2 cellular contexts compared by ENCODE assay signal in genomic region chr11:79086056-79086455, GRCh38.
TF ChIP-seq lines count a peak whose summit lies in the region.

No MANE protein-coding gene starts in this region.

TF ChIP-seq in GM23338, 12 proteins besides CTCF, POLR2A, EP300 and RAD21:
- no peak for TF ChIP-seq EZH2phosphoT487 (IDR thresholded peaks at IDR 0.05; ENCODE audit: unreplicated experiment)
- TF ChIP-seq REST (IDR thresholded peaks at IDR 0.05; ENCODE audit: unreplicated experiment) = no peak
- TF ChIP-seq CREB1 (CRISPR knock-in tag; IDR thresholded peaks at IDR 0.05; ENCODE audit: low read depth) = no peak
- no peak for TF ChIP-seq ZNF331 (CRISPR knock-in tag; IDR thresholded peaks at IDR 0.05; ENCODE audit: low read depth)
- no peak for TF ChIP-seq POLR2AphosphoS5 (IDR thresholded peaks at IDR 0.05; ENCODE audit: low read depth)
- TF ChIP-seq, protein P1, sequence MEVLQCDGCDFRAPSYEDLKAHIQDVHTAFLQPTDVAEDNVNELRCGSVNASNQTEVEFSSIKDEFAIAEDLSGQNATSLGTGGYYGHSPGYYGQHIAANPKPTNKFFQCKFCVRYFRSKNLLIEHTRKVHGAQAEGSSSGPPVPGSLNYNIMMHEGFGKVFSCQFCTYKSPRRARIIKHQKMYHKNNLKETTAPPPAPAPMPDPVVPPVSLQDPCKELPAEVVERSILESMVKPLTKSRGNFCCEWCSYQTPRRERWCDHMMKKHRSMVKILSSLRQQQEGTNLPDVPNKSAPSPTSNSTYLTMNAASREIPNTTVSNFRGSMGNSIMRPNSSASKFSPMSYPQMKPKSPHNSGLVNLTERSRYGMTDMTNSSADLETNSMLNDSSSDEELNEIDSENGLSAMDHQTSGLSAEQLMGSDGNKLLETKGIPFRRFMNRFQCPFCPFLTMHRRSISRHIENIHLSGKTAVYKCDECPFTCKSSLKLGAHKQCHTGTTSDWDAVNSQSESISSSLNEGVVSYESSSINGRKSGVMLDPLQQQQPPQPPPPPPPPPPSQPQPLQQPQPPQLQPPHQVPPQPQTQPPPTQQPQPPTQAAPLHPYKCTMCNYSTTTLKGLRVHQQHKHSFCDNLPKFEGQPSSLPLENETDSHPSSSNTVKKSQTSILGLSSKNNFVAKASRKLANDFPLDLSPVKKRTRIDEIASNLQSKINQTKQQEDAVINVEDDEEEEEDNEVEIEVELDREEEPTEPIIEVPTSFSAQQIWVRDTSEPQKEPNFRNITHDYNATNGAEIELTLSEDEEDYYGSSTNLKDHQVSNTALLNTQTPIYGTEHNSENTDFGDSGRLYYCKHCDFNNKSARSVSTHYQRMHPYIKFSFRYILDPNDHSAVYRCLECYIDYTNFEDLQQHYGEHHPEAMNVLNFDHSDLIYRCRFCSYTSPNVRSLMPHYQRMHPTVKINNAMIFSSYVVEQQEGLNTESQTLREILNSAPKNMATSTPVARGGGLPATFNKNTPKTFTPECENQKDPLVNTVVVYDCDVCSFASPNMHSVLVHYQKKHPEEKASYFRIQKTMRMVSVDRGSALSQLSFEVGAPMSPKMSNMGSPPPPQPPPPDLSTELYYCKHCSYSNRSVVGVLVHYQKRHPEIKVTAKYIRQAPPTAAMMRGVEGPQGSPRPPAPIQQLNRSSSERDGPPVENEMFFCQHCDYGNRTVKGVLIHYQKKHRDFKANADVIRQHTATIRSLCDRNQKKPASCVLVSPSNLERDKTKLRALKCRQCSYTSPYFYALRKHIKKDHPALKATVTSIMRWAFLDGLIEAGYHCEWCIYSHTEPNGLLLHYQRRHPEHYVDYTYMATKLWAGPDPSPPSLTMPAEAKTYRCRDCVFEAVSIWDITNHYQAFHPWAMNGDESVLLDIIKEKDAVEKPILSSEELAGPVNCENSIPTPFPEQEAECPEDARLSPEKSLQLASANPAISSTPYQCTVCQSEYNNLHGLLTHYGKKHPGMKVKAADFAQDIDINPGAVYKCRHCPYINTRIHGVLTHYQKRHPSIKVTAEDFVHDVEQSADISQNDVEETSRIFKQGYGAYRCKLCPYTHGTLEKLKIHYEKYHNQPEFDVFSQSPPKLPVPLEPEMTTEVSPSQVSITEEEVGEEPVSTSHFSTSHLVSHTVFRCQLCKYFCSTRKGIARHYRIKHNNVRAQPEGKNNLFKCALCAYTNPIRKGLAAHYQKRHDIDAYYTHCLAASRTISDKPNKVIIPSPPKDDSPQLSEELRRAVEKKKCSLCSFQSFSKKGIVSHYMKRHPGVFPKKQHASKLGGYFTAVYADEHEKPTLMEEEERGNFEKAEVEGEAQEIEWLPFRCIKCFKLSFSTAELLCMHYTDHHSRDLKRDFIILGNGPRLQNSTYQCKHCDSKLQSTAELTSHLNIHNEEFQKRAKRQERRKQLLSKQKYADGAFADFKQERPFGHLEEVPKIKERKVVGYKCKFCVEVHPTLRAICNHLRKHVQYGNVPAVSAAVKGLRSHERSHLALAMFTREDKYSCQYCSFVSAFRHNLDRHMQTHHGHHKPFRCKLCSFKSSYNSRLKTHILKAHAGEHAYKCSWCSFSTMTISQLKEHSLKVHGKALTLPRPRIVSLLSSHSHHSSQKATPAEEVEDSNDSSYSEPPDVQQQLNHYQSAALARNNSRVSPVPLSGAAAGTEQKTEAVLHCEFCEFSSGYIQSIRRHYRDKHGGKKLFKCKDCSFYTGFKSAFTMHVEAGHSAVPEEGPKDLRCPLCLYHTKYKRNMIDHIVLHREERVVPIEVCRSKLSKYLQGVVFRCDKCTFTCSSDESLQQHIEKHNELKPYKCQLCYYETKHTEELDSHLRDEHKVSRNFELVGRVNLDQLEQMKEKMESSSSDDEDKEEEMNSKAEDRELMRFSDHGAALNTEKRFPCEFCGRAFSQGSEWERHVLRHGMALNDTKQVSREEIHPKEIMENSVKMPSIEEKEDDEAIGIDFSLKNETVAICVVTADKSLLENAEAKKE (CRISPR knock-in tag; IDR thresholded peaks at IDR 0.05) = no peak
- TF ChIP-seq EZH2 (IDR thresholded peaks at IDR 0.05; ENCODE audit: low read depth, unreplicated experiment) = no peak
- TF ChIP-seq STAT1 (IDR thresholded peaks at IDR 0.05; ENCODE audit: unreplicated experiment) = no peak
- no peak for TF ChIP-seq NANOG (IDR thresholded peaks at IDR 0.05; ENCODE audit: borderline replicate concordance)
- TF ChIP-seq ZNF114 (CRISPR knock-in tag; IDR thresholded peaks at IDR 0.05) = no peak
- TF ChIP-seq, protein P2, sequence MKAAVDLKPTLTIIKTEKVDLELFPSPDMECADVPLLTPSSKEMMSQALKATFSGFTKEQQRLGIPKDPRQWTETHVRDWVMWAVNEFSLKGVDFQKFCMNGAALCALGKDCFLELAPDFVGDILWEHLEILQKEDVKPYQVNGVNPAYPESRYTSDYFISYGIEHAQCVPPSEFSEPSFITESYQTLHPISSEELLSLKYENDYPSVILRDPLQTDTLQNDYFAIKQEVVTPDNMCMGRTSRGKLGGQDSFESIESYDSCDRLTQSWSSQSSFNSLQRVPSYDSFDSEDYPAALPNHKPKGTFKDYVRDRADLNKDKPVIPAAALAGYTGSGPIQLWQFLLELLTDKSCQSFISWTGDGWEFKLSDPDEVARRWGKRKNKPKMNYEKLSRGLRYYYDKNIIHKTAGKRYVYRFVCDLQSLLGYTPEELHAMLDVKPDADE (IDR thresholded peaks at IDR 0.05) = no peak
- TF ChIP-seq JUNB (IDR thresholded peaks at IDR 0.05; ENCODE audit: unreplicated experiment) = no peak

TF ChIP-seq in IMR-90, 13 proteins besides CTCF, POLR2A, EP300 and RAD21:
- no peak for TF ChIP-seq RFX5 (IDR thresholded peaks at IDR 0.05; ENCODE audit: low read depth, low read length)
- TF ChIP-seq FOS (IDR thresholded peaks at IDR 0.05; ENCODE audit: low read depth, low read length) = no peak
- TF ChIP-seq, protein P3, sequence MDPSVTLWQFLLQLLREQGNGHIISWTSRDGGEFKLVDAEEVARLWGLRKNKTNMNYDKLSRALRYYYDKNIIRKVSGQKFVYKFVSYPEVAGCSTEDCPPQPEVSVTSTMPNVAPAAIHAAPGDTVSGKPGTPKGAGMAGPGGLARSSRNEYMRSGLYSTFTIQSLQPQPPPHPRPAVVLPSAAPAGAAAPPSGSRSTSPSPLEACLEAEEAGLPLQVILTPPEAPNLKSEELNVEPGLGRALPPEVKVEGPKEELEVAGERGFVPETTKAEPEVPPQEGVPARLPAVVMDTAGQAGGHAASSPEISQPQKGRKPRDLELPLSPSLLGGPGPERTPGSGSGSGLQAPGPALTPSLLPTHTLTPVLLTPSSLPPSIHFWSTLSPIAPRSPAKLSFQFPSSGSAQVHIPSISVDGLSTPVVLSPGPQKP (IDR thresholded peaks at IDR 0.05; ENCODE audit: borderline replicate concordance, low read depth, low read length) = no peak
- no peak for TF ChIP-seq SMC3 (IDR thresholded peaks at IDR 0.05; ENCODE audit: low read depth, low read length)
- TF ChIP-seq MXI1 (IDR thresholded peaks at IDR 0.05; ENCODE audit: borderline replicate concordance, low read depth, low read length) = no peak
- TF ChIP-seq CHD1 (IDR thresholded peaks at IDR 0.05; ENCODE audit: low read depth, low read length) = no peak
- no peak for TF ChIP-seq CEBPB (IDR thresholded peaks at IDR 0.05; ENCODE audit: low read depth, low read length)
